2 cellular contexts compared by ENCODE assay signal in genomic region chr2:154570501-154570900, GRCh38.
TF ChIP-seq lines count a peak whose summit lies in the region.

No MANE protein-coding gene starts in this region.

TF ChIP-seq in GM23338, 12 proteins besides CTCF, POLR2A, EP300 and RAD21:
- TF ChIP-seq POLR2AphosphoS5 (IDR thresholded peaks at IDR 0.05; ENCODE audit: low read depth) (no peak), ZNF331 (CRISPR knock-in tag; IDR thresholded peaks at IDR 0.05; ENCODE audit: low read depth) (no peak), EZH2 (IDR thresholded peaks at IDR 0.05; ENCODE audit: low read depth, unreplicated experiment) (no peak), STAT1 (IDR thresholded peaks at IDR 0.05; ENCODE audit: unreplicated experiment) (no peak), ZNF462 (CRISPR knock-in tag; IDR thresholded peaks at IDR 0.05) (no peak), NANOG (IDR thresholded peaks at IDR 0.05; ENCODE audit: borderline replicate concordance) (no peak), JUNB (IDR thresholded peaks at IDR 0.05; ENCODE audit: unreplicated experiment) (no peak), CREB1 (CRISPR knock-in tag; IDR thresholded peaks at IDR 0.05; ENCODE audit: low read depth) (no peak), ETS1 (IDR thresholded peaks at IDR 0.05) (no peak)

TF ChIP-seq in H1, 55 proteins besides CTCF, POLR2A, EP300 and RAD21:
- no peak for TF ChIP-seq ATF2 (IDR thresholded peaks at IDR 0.05; ENCODE audit: low read length)
- TF ChIP-seq MAX (IDR thresholded peaks at IDR 0.05): no peak
- no peak for TF ChIP-seq CBX5 (IDR thresholded peaks at IDR 0.05; ENCODE audit: low read depth, low read length)
- no peak for TF ChIP-seq SP4 (IDR thresholded peaks at IDR 0.05; ENCODE audit: low read length)
- no peak for TF ChIP-seq BRCA1 (IDR thresholded peaks at IDR 0.05; ENCODE audit: low read depth, low read length)
- TF ChIP-seq FOSL1 (IDR thresholded peaks at IDR 0.05; ENCODE audit: insufficient read depth, low read depth, low read length): no peak
- no peak for TF ChIP-seq CHD1 (IDR thresholded peaks at IDR 0.05; ENCODE audit: low read depth, low read length)
- TF ChIP-seq BACH1 (IDR thresholded peaks at IDR 0.05; ENCODE audit: low read length): no peak
